13 cellular contexts compared by ENCODE assay signal in genomic region chr5:157535042-157535865, GRCh38. TPM values are rescaled to one million over a fixed set of nuclear protein-coding genes. Genes with fewer than 3 reads are reported as not detected.
A peak's percentile ranks its signal among the peaks of the same experiment; 100 is the strongest.
DNase-seq lines count a peak whose midpoint lies in the region; ATAC-seq and TF ChIP-seq lines count a peak whose summit lies in the region.
"Had no signal": no experiment of that assay in that cellular context is flagged by ENCODE, and none has a peak within 500 bp of the region (broad histone marks: within the 10 kb centered on the region; RNA-seq: fewer than 3 reads in every experiment).

No MANE protein-coding gene starts in this region.

- intact Hi-C loops in CD4-positive, alpha-beta T cell (cut with DNase I, micrococcal nuclease), result no loop called here
- intact Hi-C loops in ascending aorta (cut with DNase I), result no loop called here
- intact Hi-C loops in left ventricle myocardium inferior (cut with micrococcal nuclease), result no loop called here

- H3K4me1 ChIP-seq in ascending aorta (peaks cover 3 to 5% of the 10 kb centered on the region in 2 donors), left ventricle myocardium inferior (peaks cover 76% of the 10 kb centered on the region), trophoblast cell (ENCODE audit: control insufficient read depth in 1 of 2, insufficient read depth in 2 of 2, low read length in 2 of 2) (peaks cover 2 to 4% of the 10 kb centered on the region in 2 experiments)

- H3K27ac ChIP-seq in CD4-positive, alpha-beta T cell (ENCODE audit: low read depth, low read length), result no peak overlapping the region
- H3K27ac ChIP-seq in ascending aorta (peak overlapping the region; percentile 8 to 78), left ventricle myocardium inferior (replicated peaks) (peak overlapping the region; percentile 80), trophoblast cell (ENCODE audit: low read depth, low read length) (no peak overlapping the region), RWPE1 (no peak overlapping the region)

- no peak overlapping the region for H4K91ac ChIP-seq in trophoblast cell (ENCODE audit: low read depth, low read length)

- ATAC-seq in CD4-positive, alpha-beta T cell (ENCODE audit: poor library complexity), result no peak
- ATAC-seq: GM23338 had no signal

- H4K8ac ChIP-seq in trophoblast cell (ENCODE audit: low read depth, low read length), result no peak overlapping the region

- H3K27me3 Mint-ChIP-seq in CD4-positive, alpha-beta T cell, result no peaks in the 10 kb centered on the region

- H2AK5ac ChIP-seq in trophoblast cell (ENCODE audit: low read length), result no peak overlapping the region

- no peaks in the 10 kb centered on the region for H3K9me3 Mint-ChIP-seq in CD4-positive, alpha-beta T cell
- H3K9me3 Mint-ChIP-seq: GM23338 had no signal

- H3K79me2 ChIP-seq in trophoblast cell (ENCODE audit: control insufficient read depth, insufficient read depth, low read length, poor library complexity), result no peaks in the 10 kb centered on the region

- peaks cover 24% of the 10 kb centered on the region for H3K4me1 Mint-ChIP-seq in CD4-positive, alpha-beta T cell (ENCODE audit: low read depth)
- H3K4me1 Mint-ChIP-seq: GM23338 had no signal

- H3K23ac ChIP-seq in trophoblast cell (ENCODE audit: low read length), result no peak overlapping the region

- peaks cover 28% of the 10 kb centered on the region for H3K36me3 Mint-ChIP-seq in CD4-positive, alpha-beta T cell (ENCODE audit: low read depth)

- H3K79me1 ChIP-seq in trophoblast cell (ENCODE audit: low read length), result no peaks in the 10 kb centered on the region

- H2BK12ac ChIP-seq in trophoblast cell (ENCODE audit: low read length), result no peak overlapping the region

- H3K36me3 ChIP-seq in ascending aorta, result peaks cover 0 to 9% of the 10 kb centered on the region in 2 donors
- H3K36me3 ChIP-seq in left ventricle myocardium inferior, result peaks cover 14% of the 10 kb centered on the region
- peaks cover 55 to 73% of the 10 kb centered on the region in 2 experiments for H3K36me3 ChIP-seq in trophoblast cell (ENCODE audit: control insufficient read depth in 1 of 2, insufficient read depth in 2 of 2, low read length in 2 of 2)

- H2BK5ac ChIP-seq in trophoblast cell (ENCODE audit: low read depth, low read length, poor library complexity), result no peak overlapping the region

- H3K4me3 Mint-ChIP-seq in CD4-positive, alpha-beta T cell, result no peak overlapping the region
- H3K4me3 Mint-ChIP-seq: brain, GM23338 had no signal

- H3K27ac Mint-ChIP-seq in CD4-positive, alpha-beta T cell, result peak overlapping the region; percentile 33
- H3K27ac Mint-ChIP-seq: GM23338 had no signal

- H3K4me3 ChIP-seq in ascending aorta (no peak overlapping the region), left ventricle myocardium inferior (no peak overlapping the region), trophoblast cell (ENCODE audit: low read depth, low read length) (no peak overlapping the region)
- H3K4me3 ChIP-seq: GM23338 had no signal

- no peak for TF ChIP-seq CTCF in CD4-positive, alpha-beta T cell (IDR thresholded peaks at IDR 0.05)
- no peak for TF ChIP-seq CTCF in ascending aorta (IDR thresholded peaks at IDR 0.05)
- no peak for TF ChIP-seq CTCF in left ventricle myocardium inferior (IDR thresholded peaks at IDR 0.05; ENCODE audit: borderline replicate concordance)
- TF ChIP-seq CTCF in RWPE1 (conservative IDR thresholded peaks at IDR 0.05; ENCODE audit: low read depth), result no peak

- DNase-seq in CD4-positive, alpha-beta T cell, result no peak
- DNase-seq in ascending aorta (ENCODE audit: low spot score in 2 of 2), result peak; percentile 14 to 81
- peak; percentile 48 for DNase-seq in left ventricle myocardium inferior
- DNase-seq in trophoblast cell, result peak in 1 of 2 donors; percentile 34
- no peak for DNase-seq in SIG-M5 (lab: John Stamatoyannopoulos, UW)
- DNase-seq in NCI-H2081 (lab: John Stamatoyannopoulos, UW), result no peak
- DNase-seq in RWPE1 (ENCODE audit: low spot score), result no peak
- no peak for DNase-seq in anterior cingulate cortex (lab: John Stamatoyannopoulos, UW)
- DNase-seq: foreskin melanocyte, Karpas-422, NCI-H69 had no signal

- H2AFZ ChIP-seq in trophoblast cell (ENCODE audit: insufficient read depth, low read length, poor library complexity), result no peak overlapping the region
- H2AFZ ChIP-seq: GM23338 had no signal

- H3K4ac ChIP-seq in trophoblast cell (ENCODE audit: low read depth, low read length), result no peak overlapping the region

- peak overlapping the region; percentile 5 for H3K18ac ChIP-seq in trophoblast cell (ENCODE audit: low read length)

- CTCF ChIA-PET in CD4-positive, alpha-beta T cell (lab: Charles Lee), result no interaction called here
- CTCF ChIA-PET in RWPE1 (lab: Yijun Ruan, JAX), result interaction anchor here (0.7 kb wide), 1 partner anchor 215 kb away, joined by 3 read pairs; no protein-coding TSS in a partner anchor

- no peaks in the 10 kb centered on the region for H3K27me3 ChIP-seq in CD4-positive, alpha-beta T cell (ENCODE audit: control insufficient read depth, insufficient read depth, low read length)
- H3K27me3 ChIP-seq in ascending aorta (no peaks in the 10 kb centered on the region), left ventricle myocardium inferior (ENCODE audit: low read depth) (no peaks in the 10 kb centered on the region), trophoblast cell (ENCODE audit: insufficient read depth, low read length) (no peaks in the 10 kb centered on the region)

- POLR2A ChIA-PET in CD4-positive, alpha-beta T cell (lab: Charles Lee), result interaction anchor here (0.6 kb wide), 1 partner anchor 17 kb away, joined by 3 read pairs; no protein-coding TSS in a partner anchor
- POLR2A ChIA-PET in RWPE1 (lab: Yijun Ruan, JAX; ENCODE audit: low non-redundant PET), result no interaction called here

- no peak overlapping the region for H3K4me2 ChIP-seq in trophoblast cell (ENCODE audit: low read length)
- H3K4me2 ChIP-seq: GM23338 had no signal

- WGBS in trophoblast cell (ENCODE audit: extremely low coverage, insufficient coverage, insufficient read length), result no CpG with 5 or more reads among the region's 6 CpGs

- H2BK120ac ChIP-seq in trophoblast cell (ENCODE audit: insufficient read depth, low read length, poor library complexity), result no peak overlapping the region

- H3K9ac ChIP-seq in trophoblast cell (ENCODE audit: low read length), result no peak overlapping the region

- H3K14ac ChIP-seq in trophoblast cell (ENCODE audit: low read length), result no peak overlapping the region

- H3K9me3 ChIP-seq in CD4-positive, alpha-beta T cell (ENCODE audit: control insufficient read depth, low read length), result no peaks in the 10 kb centered on the region
- no peaks in the 10 kb centered on the region for H3K9me3 ChIP-seq in ascending aorta
- no peaks in the 10 kb centered on the region for H3K9me3 ChIP-seq in left ventricle myocardium inferior (replicated peaks)
- H3K9me3 ChIP-seq in trophoblast cell (ENCODE audit: insufficient read depth, low read depth, low read length), result no peaks in the 10 kb centered on the region

- no peak overlapping the region for H4K12ac ChIP-seq in trophoblast cell (ENCODE audit: low read depth, low read length)

RNA-seq across cellular contexts. Expression of gene ADAM19, which starts 40.3 kb away (rescaled TPM):
- 10 to 100 TPM; 26.7 to 29.1 TPM for total RNA-seq in CD4-positive, alpha-beta T cell
- 11.7 TPM for total RNA-seq in ascending aorta
- 17.7 TPM for total RNA-seq in left ventricle myocardium inferior
- 241 and 257 TPM in 2 replicates for polyA plus RNA-seq in trophoblast cell (2013)

Comparison
In these comparisons a context has a peak if more than half of its experiments do, and no peak if none do; other contexts are left out.
1. DNase-seq: peak in ascending aorta (2 of 2) and left ventricle myocardium inferior (single experiment); none in CD4-positive, alpha-beta T cell (0 of 10), SIG-M5 (single experiment), NCI-H2081 (0 of 2), RWPE1 (single experiment) and anterior cingulate cortex (0 of 58).
2. H3K27ac ChIP-seq: peak in ascending aorta (2 of 2) and left ventricle myocardium inferior (single experiment); none in CD4-positive, alpha-beta T cell (single experiment), trophoblast cell (single experiment) and RWPE1 (single experiment).